In the genomic region with DNA sequence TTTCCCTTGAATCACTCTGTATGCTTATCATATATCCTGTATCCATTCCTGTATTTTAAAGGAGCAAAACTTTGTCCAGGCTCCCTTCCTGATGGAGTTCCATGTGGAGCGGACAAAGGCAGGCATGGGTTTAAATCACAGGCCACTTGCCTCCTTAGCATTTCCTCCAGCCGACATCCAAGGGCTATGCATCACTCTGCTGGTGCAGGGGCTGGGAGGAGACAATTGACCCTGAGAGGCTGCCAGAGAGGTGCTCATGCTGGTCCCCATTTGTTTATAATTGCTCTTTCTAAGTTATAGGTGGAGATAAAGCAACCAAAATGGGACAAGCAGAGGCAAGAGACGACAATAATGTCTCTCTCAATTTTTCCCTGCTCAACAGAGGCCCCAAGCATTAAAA, we compare ENCODE assay signal across 1 cellular context.
TF ChIP-seq lines count a peak whose summit lies in the region.

No MANE protein-coding gene starts in this region.

TF ChIP-seq in WTC11, 78 proteins besides CTCF, POLR2A, EP300 and RAD21:
- TF ChIP-seq FOXK1 (CRISPR knock-in tag; IDR thresholded peaks at IDR 0.05) (no peak), ZNF423 (CRISPR knock-in tag; IDR thresholded peaks at IDR 0.05) (no peak), ZNF138 (CRISPR knock-in tag; conservative IDR thresholded peaks at IDR 0.05) (no peak), ZNF263 (CRISPR knock-in tag; IDR thresholded peaks at IDR 0.05; ENCODE audit: low read depth) (no peak), STAT6 (CRISPR knock-in tag; conservative IDR thresholded peaks at IDR 0.05; ENCODE audit: low read depth) (no peak), EMX1 (CRISPR knock-in tag; IDR thresholded peaks at IDR 0.05) (no peak), HMGA2 (CRISPR knock-in tag; IDR thresholded peaks at IDR 0.05) (no peak), ZNF512 (CRISPR knock-in tag; IDR thresholded peaks at IDR 0.05; ENCODE audit: borderline replicate concordance) (no peak), KAT7 (CRISPR knock-in tag; IDR thresholded peaks at IDR 0.05; ENCODE audit: borderline replicate concordance) (no peak), TEAD4 (CRISPR knock-in tag; IDR thresholded peaks at IDR 0.05) (no peak), ZNF219 (CRISPR knock-in tag; IDR thresholded peaks at IDR 0.05; ENCODE audit: borderline replicate concordance) (no peak), ZNF416 (CRISPR knock-in tag; IDR thresholded peaks at IDR 0.05) (no peak), SP1 (CRISPR knock-in tag; conservative IDR thresholded peaks at IDR 0.05) (no peak), ATF2 (CRISPR knock-in tag; IDR thresholded peaks at IDR 0.05; ENCODE audit: borderline replicate concordance, low read depth) (no peak), GTF2I (CRISPR knock-in tag; conservative IDR thresholded peaks at IDR 0.05) (no peak), ATF1 (CRISPR knock-in tag; IDR thresholded peaks at IDR 0.05) (no peak), TCF7 (CRISPR knock-in tag; IDR thresholded peaks at IDR 0.05; ENCODE audit: low read depth) (no peak)
- TF ChIP-seq, protein P1, sequence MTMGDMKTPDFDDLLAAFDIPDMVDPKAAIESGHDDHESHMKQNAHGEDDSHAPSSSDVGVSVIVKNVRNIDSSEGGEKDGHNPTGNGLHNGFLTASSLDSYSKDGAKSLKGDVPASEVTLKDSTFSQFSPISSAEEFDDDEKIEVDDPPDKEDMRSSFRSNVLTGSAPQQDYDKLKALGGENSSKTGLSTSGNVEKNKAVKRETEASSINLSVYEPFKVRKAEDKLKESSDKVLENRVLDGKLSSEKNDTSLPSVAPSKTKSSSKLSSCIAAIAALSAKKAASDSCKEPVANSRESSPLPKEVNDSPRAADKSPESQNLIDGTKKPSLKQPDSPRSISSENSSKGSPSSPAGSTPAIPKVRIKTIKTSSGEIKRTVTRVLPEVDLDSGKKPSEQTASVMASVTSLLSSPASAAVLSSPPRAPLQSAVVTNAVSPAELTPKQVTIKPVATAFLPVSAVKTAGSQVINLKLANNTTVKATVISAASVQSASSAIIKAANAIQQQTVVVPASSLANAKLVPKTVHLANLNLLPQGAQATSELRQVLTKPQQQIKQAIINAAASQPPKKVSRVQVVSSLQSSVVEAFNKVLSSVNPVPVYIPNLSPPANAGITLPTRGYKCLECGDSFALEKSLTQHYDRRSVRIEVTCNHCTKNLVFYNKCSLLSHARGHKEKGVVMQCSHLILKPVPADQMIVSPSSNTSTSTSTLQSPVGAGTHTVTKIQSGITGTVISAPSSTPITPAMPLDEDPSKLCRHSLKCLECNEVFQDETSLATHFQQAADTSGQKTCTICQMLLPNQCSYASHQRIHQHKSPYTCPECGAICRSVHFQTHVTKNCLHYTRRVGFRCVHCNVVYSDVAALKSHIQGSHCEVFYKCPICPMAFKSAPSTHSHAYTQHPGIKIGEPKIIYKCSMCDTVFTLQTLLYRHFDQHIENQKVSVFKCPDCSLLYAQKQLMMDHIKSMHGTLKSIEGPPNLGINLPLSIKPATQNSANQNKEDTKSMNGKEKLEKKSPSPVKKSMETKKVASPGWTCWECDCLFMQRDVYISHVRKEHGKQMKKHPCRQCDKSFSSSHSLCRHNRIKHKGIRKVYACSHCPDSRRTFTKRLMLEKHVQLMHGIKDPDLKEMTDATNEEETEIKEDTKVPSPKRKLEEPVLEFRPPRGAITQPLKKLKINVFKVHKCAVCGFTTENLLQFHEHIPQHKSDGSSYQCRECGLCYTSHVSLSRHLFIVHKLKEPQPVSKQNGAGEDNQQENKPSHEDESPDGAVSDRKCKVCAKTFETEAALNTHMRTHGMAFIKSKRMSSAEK (CRISPR knock-in tag; IDR thresholded peaks at IDR 0.05; ENCODE audit: borderline replicate concordance), result no peak
